ENCODE assay signal across 23 cellular contexts in the genomic region with DNA sequence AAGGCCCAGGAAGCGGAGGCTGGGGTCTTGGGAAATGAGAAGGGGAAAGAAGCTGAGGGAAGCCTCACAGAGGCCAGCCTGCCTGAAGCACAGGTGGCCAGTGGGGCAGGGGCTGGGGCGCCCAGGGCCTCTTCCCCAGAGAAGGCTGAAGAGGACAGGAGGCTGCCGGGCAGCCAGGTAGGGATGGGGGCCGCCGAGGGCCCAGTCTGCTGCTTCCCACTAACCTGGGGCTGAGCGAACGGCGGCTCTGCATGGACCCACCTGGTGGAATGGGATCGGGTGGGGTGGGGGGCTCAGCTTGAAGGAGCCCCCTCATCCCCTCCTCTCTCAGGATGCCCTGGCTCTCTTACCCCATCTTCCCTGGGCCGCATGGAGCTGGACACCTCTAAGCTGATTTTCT. TPM values are rescaled to one million over a fixed set of nuclear protein-coding genes. Genes with fewer than 3 reads are reported as not detected.
DNase-seq lines count a peak whose midpoint lies in the region; ATAC-seq and TF ChIP-seq lines count a peak whose summit lies in the region.
"Had no signal": no experiment of that assay in that cellular context is flagged by ENCODE, and none has a peak within 500 bp of the region (broad histone marks: within the 10 kb centered on the region; RNA-seq: fewer than 3 reads in every experiment).

No MANE protein-coding gene starts in this region.

- peaks cover 14% of the 10 kb centered on the region for H3F3A ChIP-seq in neural progenitor cell (ENCODE audit: low read depth)

- H3K4me1 ChIP-seq in BLaER1: peaks cover 36% of the 10 kb centered on the region
- H3K4me1 ChIP-seq in CD8-positive, alpha-beta memory T cell (ENCODE audit: insufficient read depth, low read length): peaks cover 16% of the 10 kb centered on the region
- H3K4me1 ChIP-seq in neural progenitor cell: no peaks in the 10 kb centered on the region
- H3K4me1 ChIP-seq: HAP-1 had no signal

- H3K4me3 Mint-ChIP-seq in CD8-positive, alpha-beta memory T cell: no peak overlapping the region
- H3K4me3 Mint-ChIP-seq in central memory CD8-positive, alpha-beta T cell: no peak overlapping the region
- no peak overlapping the region for H3K4me3 Mint-ChIP-seq in neural progenitor cell
- H3K4me3 Mint-ChIP-seq: endodermal cell had no signal

- no peak overlapping the region for H2AFZ ChIP-seq in neural progenitor cell (replicated peaks)

- H3K9me3 ChIP-seq in BLaER1 (no peaks in the 10 kb centered on the region), neural progenitor cell (ENCODE audit: low read depth) (no peaks in the 10 kb centered on the region)
- no peaks in the 10 kb centered on the region for H3K9me3 ChIP-seq in CD8-positive, alpha-beta memory T cell (ENCODE audit: low read length)
- H3K9me3 ChIP-seq: HAP-1, transverse colon had no signal

- H3K36me3 Mint-ChIP-seq in CD8-positive, alpha-beta memory T cell: peaks cover 4 to 72% (median 5%) of the 10 kb centered on the region in 3 donors
- peaks cover 26% of the 10 kb centered on the region for H3K36me3 Mint-ChIP-seq in central memory CD8-positive, alpha-beta T cell (ENCODE audit: insufficient read depth)
- H3K36me3 Mint-ChIP-seq in neural progenitor cell: no peaks in the 10 kb centered on the region

- TF ChIP-seq CTCF in neural progenitor cell (IDR thresholded peaks at IDR 0.05): no peak

- no peaks in the 10 kb centered on the region for H3K79me2 ChIP-seq in neural progenitor cell (ENCODE audit: low read depth)

- H3K4me3 ChIP-seq in BLaER1: no peak overlapping the region
- H3K4me3 ChIP-seq in CD8-positive, alpha-beta memory T cell (ENCODE audit: low read length): no peak overlapping the region
- H3K4me3 ChIP-seq in neural progenitor cell: no peak overlapping the region
- H3K4me3 ChIP-seq: HAP-1, lung, transverse colon had no signal

- H3K36me3 ChIP-seq in BLaER1: peaks cover 87% of the 10 kb centered on the region
- peaks cover 21% of the 10 kb centered on the region for H3K36me3 ChIP-seq in CD8-positive, alpha-beta memory T cell (ENCODE audit: insufficient read depth, low read length)
- H3K36me3 ChIP-seq in neural progenitor cell: no peaks in the 10 kb centered on the region
- H3K36me3 ChIP-seq: HAP-1 had no signal

- peak overlapping the region in 5 of 8 donors; percentile 38 to 87 (median 70) for H3K27ac Mint-ChIP-seq in CD8-positive, alpha-beta memory T cell
- H3K27ac Mint-ChIP-seq in central memory CD8-positive, alpha-beta T cell (ENCODE audit: low read depth): peak overlapping the region; percentile 82
- peak overlapping the region; percentile 82 for H3K27ac Mint-ChIP-seq in neural progenitor cell
- H3K27ac Mint-ChIP-seq: endodermal cell had no signal

- H3K9me3 Mint-ChIP-seq in CD8-positive, alpha-beta memory T cell: no peaks in the 10 kb centered on the region
- H3K9me3 Mint-ChIP-seq in central memory CD8-positive, alpha-beta T cell: no peaks in the 10 kb centered on the region
- H3K9me3 Mint-ChIP-seq in neural progenitor cell: no peaks in the 10 kb centered on the region
- H3K9me3 Mint-ChIP-seq: endodermal cell had no signal

- no peaks in the 10 kb centered on the region for H3K27me3 Mint-ChIP-seq in CD8-positive, alpha-beta memory T cell
- H3K27me3 Mint-ChIP-seq in central memory CD8-positive, alpha-beta T cell: no peaks in the 10 kb centered on the region
- peaks cover 21% of the 10 kb centered on the region for H3K27me3 Mint-ChIP-seq in neural progenitor cell (ENCODE audit: insufficient read depth, low read depth)

- CTCF ChIA-PET in CD8-positive, alpha-beta memory T cell (lab: Charles Lee): interaction anchor here (1.0 to 1.9 kb wide), 4 partner anchors 8 to 43 kb away, joined by 3 to 4 read pairs (median 4); no protein-coding TSS in a partner anchor

- H4K20me1 ChIP-seq in BLaER1 (peaks cover 53% of the 10 kb centered on the region), neural progenitor cell (ENCODE audit: low read depth) (no peaks in the 10 kb centered on the region)

- ATAC-seq in central memory CD8-positive, alpha-beta T cell (replicated peaks; ENCODE audit: extremely low read depth, poor library complexity, severe bottlenecking): no peak
- no peak for ATAC-seq in GM18870 (IDR thresholded peaks at IDR 0.05; ENCODE audit: unreplicated experiment)

- H3K9ac ChIP-seq in BLaER1 (peak overlapping the region; percentile 53; the same call in 1 of the 2 replicates), neural progenitor cell (no peak overlapping the region)

- H3K4me2 ChIP-seq in BLaER1 (no peak overlapping the region), neural progenitor cell (no peak overlapping the region)

- POLR2A ChIA-PET in CD8-positive, alpha-beta memory T cell (lab: Charles Lee): no interaction called here

- H3K4me1 Mint-ChIP-seq in CD8-positive, alpha-beta memory T cell: peaks cover 22 to 37% (median 22%) of the 10 kb centered on the region in 3 donors
- peaks cover 56% of the 10 kb centered on the region for H3K4me1 Mint-ChIP-seq in central memory CD8-positive, alpha-beta T cell
- H3K4me1 Mint-ChIP-seq in neural progenitor cell: peaks cover 28% of the 10 kb centered on the region

- H3K27me3 ChIP-seq in BLaER1 (no peaks in the 10 kb centered on the region), neural progenitor cell (peaks cover 63% of the 10 kb centered on the region)
- no peaks in the 10 kb centered on the region for H3K27me3 ChIP-seq in CD8-positive, alpha-beta memory T cell (ENCODE audit: insufficient read depth, low read length, poor library complexity, severe bottlenecking)
- H3K27me3 ChIP-seq: transverse colon had no signal

- H3K27ac ChIP-seq in BLaER1 (0 out of 2 replicates have a peak overlapping the region, but pooled peaks have one; percentile 38), neural progenitor cell (no peak overlapping the region)
- no peak overlapping the region for H3K27ac ChIP-seq in CD8-positive, alpha-beta memory T cell (ENCODE audit: low read depth, low read length)
- H3K27ac ChIP-seq: VCaP had no signal

- DNase-seq in CD8-positive, alpha-beta memory T cell: no peak
- no peak for DNase-seq in central memory CD8-positive, alpha-beta T cell (ENCODE audit: low spot score in 2 of 2)
- DNase-seq in neural progenitor cell (ENCODE audit: low spot score) (no peak), NCI-H2107 (lab: John Stamatoyannopoulos, UW) (no peak), T1000 (lab: John Stamatoyannopoulos, UW) (no peak), NCI-H524 (lab: John Stamatoyannopoulos, UW) (no peak)
- DNase-seq: activated CD8-positive, alpha-beta memory T cell treated with anti-CD3 and anti-CD28 coated beads for 24 hours; DMS79; endodermal cell; IMR-90; NCI-H1436; NCI-H2171; NCI-H526; stimulated activated CD4-positive, alpha-beta T cell treated with anti-CD3 and anti-CD28 coated beads, Interleukin-1b, Interleukin-23, amount 100 ng/mL, for 48 hours; transverse colon had no signal

RNA-seq across cellular contexts. Expression of gene EHBP1L1, which starts 7.7 kb away (rescaled TPM):
- 100 to 1,000 TPM in 1 of 2 experiments, 10 to 100 TPM in 1; 97.3 to 100 TPM for total RNA-seq in CD8-positive, alpha-beta memory T cell
- 25.1 TPM for polyA plus RNA-seq in CD8-positive, alpha-beta memory T cell
- total RNA-seq in neural progenitor cell (ENCODE audit: low replicate concordance): 4.7 and 5.1 TPM in 2 replicates

RNA-seq across cellular contexts. Expression of gene FAM89B, which starts 11.3 kb away (rescaled TPM):
- 10 to 100 TPM; 30.8 to 34.1 TPM for total RNA-seq in CD8-positive, alpha-beta memory T cell
- 138 TPM for polyA plus RNA-seq in CD8-positive, alpha-beta memory T cell
- 11.7 and 27.8 TPM in 2 replicates for total RNA-seq in neural progenitor cell (ENCODE audit: low replicate concordance)

RNA-seq across cellular contexts. Expression of gene KCNK7, which starts 12.0 kb away (rescaled TPM):
- total RNA-seq in CD8-positive, alpha-beta memory T cell: under 1 TPM; 0.59 to 0.64 TPM
- polyA plus RNA-seq in CD8-positive, alpha-beta memory T cell: not detected
- 0.34 TPM in 1 of 2 replicates, not detected in the other for total RNA-seq in neural progenitor cell (ENCODE audit: low replicate concordance)
- total RNA-seq: IMR-90, kidney epithelial cell, MCF 10A, SK-MEL-5 had no signal

RNA-seq across cellular contexts. Expression of gene ZNRD2, which starts 13.3 kb away (rescaled TPM):
- 10 to 100 TPM; 69.6 to 77.9 TPM for total RNA-seq in CD8-positive, alpha-beta memory T cell
- polyA plus RNA-seq in CD8-positive, alpha-beta memory T cell: 81.4 TPM
- 15.5 and 34.0 TPM in 2 replicates for total RNA-seq in neural progenitor cell (ENCODE audit: low replicate concordance)

RNA-seq across cellular contexts. Expression of gene LTBP3, which starts 25.4 kb away (rescaled TPM):
- 10 to 100 TPM; 33.2 to 35.4 TPM for total RNA-seq in CD8-positive, alpha-beta memory T cell
- 17.9 TPM for polyA plus RNA-seq in CD8-positive, alpha-beta memory T cell
- 1.2 and 6.1 TPM in 2 replicates for total RNA-seq in neural progenitor cell (ENCODE audit: low replicate concordance)

Comparison
In these comparisons a context has a peak if more than half of its experiments do, and no peak if none do; other contexts are left out.
1. RNA of gene EHBP1L1, which starts 7.7 kb away (total RNA-seq): 97.3 to 100 TPM in CD8-positive, alpha-beta memory T cell; 4.7 to 5.1 TPM in neural progenitor cell; every median in the first group is over 10 times any median in the second.
2. Peak in every context shown above with its lines, with median percentiles within 50 percentile points of each other: H3K27ac Mint-ChIP-seq.